9 cellular contexts compared by ENCODE assay signal in the genomic region with DNA sequence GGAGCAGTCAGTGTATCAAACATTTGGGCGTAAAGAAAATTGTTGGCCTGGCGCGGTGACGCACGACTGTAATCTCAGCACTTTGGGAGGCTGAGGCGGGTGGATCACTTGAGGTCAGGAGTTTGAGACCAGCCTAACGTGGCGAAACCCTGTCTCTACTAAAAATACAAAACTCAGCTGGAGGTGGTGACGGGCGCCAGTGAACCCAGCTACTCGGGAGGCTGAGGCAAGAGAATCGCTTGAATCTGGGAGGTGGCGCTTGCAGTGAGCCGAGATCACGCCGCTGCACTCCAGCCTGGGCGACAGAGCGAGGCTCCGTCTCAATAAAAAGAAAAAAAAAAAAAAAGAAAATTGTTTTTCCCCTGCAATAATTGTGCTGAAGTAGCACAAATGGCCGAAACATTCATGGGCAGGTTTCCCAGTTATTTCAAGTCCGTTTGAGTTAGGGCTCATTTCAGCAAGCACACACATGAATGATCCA. TPM values are rescaled to one million over a fixed set of nuclear protein-coding genes. Genes with fewer than 3 reads are reported as not detected.
DNase-seq lines count a peak whose midpoint lies in the region; TF ChIP-seq lines count a peak whose summit lies in the region.
"Had no signal": no experiment of that assay in that cellular context is flagged by ENCODE, and none has a peak within 500 bp of the region (broad histone marks: within the 10 kb centered on the region; RNA-seq: fewer than 3 reads in every experiment).

No MANE protein-coding gene starts in this region.

- H3K27me3 ChIP-seq in WERI-Rb-1 (ENCODE audit: insufficient read depth, low read depth, severe bottlenecking) (no peaks in the 10 kb centered on the region), hepatocyte (no peaks in the 10 kb centered on the region), smooth muscle cell (ENCODE audit: low read depth) (no peaks in the 10 kb centered on the region)

- 70% methylated on average over 21 of the region's 21 CpGs for WGBS in hepatocyte (ENCODE audit: low lambda C conversion rate, missing lambda C conversion rate)
- 47% methylated on average over 21 of the region's 21 CpGs for WGBS in smooth muscle cell (ENCODE audit: low lambda C conversion rate)

- peak overlapping the region; percentile 52 for H3K4me3 ChIP-seq in WERI-Rb-1 (ENCODE audit: low read depth, low read length)
- no peak overlapping the region for H3K4me3 ChIP-seq in hepatocyte
- H3K4me3 ChIP-seq in smooth muscle cell, result peak overlapping the region; percentile 93

- peaks cover 4% of the 10 kb centered on the region for H3K4me1 ChIP-seq in hepatocyte (ENCODE audit: insufficient read depth)
- H3K4me1 ChIP-seq in smooth muscle cell (ENCODE audit: low read depth), result no peaks in the 10 kb centered on the region

- TF ChIP-seq CTCF in WERI-Rb-1 (IDR thresholded peaks at IDR 0.05; ENCODE audit: low read depth, low read length) (no peak), hepatocyte (IDR thresholded peaks at IDR 0.05; ENCODE audit: poor library complexity) (no peak), smooth muscle cell (IDR thresholded peaks at IDR 0.05; ENCODE audit: borderline replicate concordance, insufficient read depth, poor library complexity, severe bottlenecking) (no peak)

- H3F3A ChIP-seq in smooth muscle cell (ENCODE audit: low read depth), result peaks cover 6% of the 10 kb centered on the region

- no peaks in the 10 kb centered on the region for H3K27me3 Mint-ChIP-seq in T-helper 2 cell treated with Interferon-gamma antibody and Interleukin-4, amounts not matched to agents 5 μg/mL and 100 μg/mL, for 36 hours (ENCODE audit: low read depth)

- H3K36me3 ChIP-seq in WERI-Rb-1, result no peaks in the 10 kb centered on the region
- H3K36me3 ChIP-seq in hepatocyte (replicated peaks; ENCODE audit: insufficient read depth, low read depth), result no peaks in the 10 kb centered on the region
- no peaks in the 10 kb centered on the region for H3K36me3 ChIP-seq in smooth muscle cell (ENCODE audit: low read depth)

- DNase-seq in T-helper 2 cell treated with Interferon-gamma antibody and Interleukin-4, amounts not matched to agents 5 μg/mL and 100 μg/mL, for 36 hours (ENCODE audit: low spot score), result no peak
- DNase-seq in T-helper 2 cell (no peak), WERI-Rb-1 (no peak), hepatocyte (ENCODE audit: low spot score) (no peak), smooth muscle cell (lab: John Stamatoyannopoulos, UW; ENCODE audit: unreplicated experiment) (no peak), DMS153 treated with DMSO at 0.1 percent for 48 hours (lab: John Stamatoyannopoulos, UW; ENCODE audit: unreplicated experiment) (no peak), putamen (ENCODE audit: low spot score) (no peak), NCI-H446 (lab: John Stamatoyannopoulos, UW) (no peak)

- H2AFZ ChIP-seq in hepatocyte, result no peak overlapping the region
- no peak overlapping the region for H2AFZ ChIP-seq in smooth muscle cell (ENCODE audit: low read depth)

- peaks cover 4% of the 10 kb centered on the region for H3K9me3 Mint-ChIP-seq in T-helper 2 cell treated with Interferon-gamma antibody and Interleukin-4, amounts not matched to agents 5 μg/mL and 100 μg/mL, for 36 hours

- H3K9me3 ChIP-seq in WERI-Rb-1 (ENCODE audit: severe bottlenecking), result no peaks in the 10 kb centered on the region
- H3K9me3 ChIP-seq in hepatocyte (ENCODE audit: low read depth), result no peaks in the 10 kb centered on the region
- H3K9me3 ChIP-seq in smooth muscle cell (replicated peaks; ENCODE audit: low read depth), result no peaks in the 10 kb centered on the region

- no peak overlapping the region for H3K27ac ChIP-seq in WERI-Rb-1
- peak overlapping the region; percentile 1 for H3K27ac ChIP-seq in hepatocyte
- H3K27ac ChIP-seq in smooth muscle cell (ENCODE audit: low read depth), result no peak overlapping the region

- H3K27ac Mint-ChIP-seq in T-helper 2 cell treated with Interferon-gamma antibody and Interleukin-4, amounts not matched to agents 5 μg/mL and 100 μg/mL, for 36 hours, result peak overlapping the region; percentile 41

- H4K20me1 ChIP-seq in hepatocyte (ENCODE audit: insufficient read depth, poor library complexity, severe bottlenecking), result no peaks in the 10 kb centered on the region
- H4K20me1 ChIP-seq in smooth muscle cell (ENCODE audit: low read depth), result no peaks in the 10 kb centered on the region

- H3K9ac ChIP-seq in smooth muscle cell (ENCODE audit: low read depth), result no peak overlapping the region

- peak overlapping the region; percentile 79 for H3K4me3 Mint-ChIP-seq in T-helper 2 cell treated with Interferon-gamma antibody and Interleukin-4, amounts not matched to agents 5 μg/mL and 100 μg/mL, for 36 hours

- H3K4me2 ChIP-seq in hepatocyte, result peak overlapping the region; percentile 90
- H3K4me2 ChIP-seq in smooth muscle cell, result peak overlapping the region; percentile 99

- H3K79me2 ChIP-seq in hepatocyte (peaks cover 46% of the 10 kb centered on the region), smooth muscle cell (ENCODE audit: low read depth) (peaks cover 15% of the 10 kb centered on the region)

- peaks cover 4% of the 10 kb centered on the region for H3K4me1 Mint-ChIP-seq in T-helper 2 cell treated with Interferon-gamma antibody and Interleukin-4, amounts not matched to agents 5 μg/mL and 100 μg/mL, for 36 hours (ENCODE audit: low read depth)

- H3K9me2 ChIP-seq in hepatocyte (replicated peaks; ENCODE audit: insufficient read depth), result no peaks in the 10 kb centered on the region

- H3K36me3 Mint-ChIP-seq in T-helper 2 cell treated with Interferon-gamma antibody and Interleukin-4, amounts not matched to agents 5 μg/mL and 100 μg/mL, for 36 hours (ENCODE audit: low read depth), result peaks cover 2% of the 10 kb centered on the region
- H3K36me3 Mint-ChIP-seq: CD14-positive monocyte had no signal

RNA-seq across cellular contexts. Expression of a gene that starts 1.4 kb away (rescaled TPM):
- total RNA-seq in hepatocyte, result 44.3 and 53.6 TPM in 2 replicates
- 71.7 and 83.1 TPM in 2 replicates for polyA plus RNA-seq in hepatocyte
- total RNA-seq in smooth muscle cell, result 24.9 and 42.4 TPM in 2 replicates
- 46.4 and 48.1 TPM in 2 replicates for polyA plus RNA-seq in smooth muscle cell

RNA-seq across cellular contexts. Expression of a gene that starts 17.8 kb away (rescaled TPM):
- total RNA-seq in hepatocyte (1.0 and 2.5 TPM in 2 replicates), smooth muscle cell (0.76 and 4.5 TPM in 2 replicates)
- polyA plus RNA-seq in hepatocyte (0.62 and 1.9 TPM in 2 replicates), smooth muscle cell (0.69 and 1.1 TPM in 2 replicates)

RNA-seq across cellular contexts. Expression of a gene that starts 59.2 kb away (rescaled TPM):
- total RNA-seq in hepatocyte (50.8 and 58.4 TPM in 2 replicates), smooth muscle cell (35.4 and 38.3 TPM in 2 replicates)
- polyA plus RNA-seq in hepatocyte (30.7 and 35.6 TPM in 2 replicates), smooth muscle cell (28.7 and 29.5 TPM in 2 replicates)
